23 cellular contexts compared by ENCODE assay signal in the genomic region with DNA sequence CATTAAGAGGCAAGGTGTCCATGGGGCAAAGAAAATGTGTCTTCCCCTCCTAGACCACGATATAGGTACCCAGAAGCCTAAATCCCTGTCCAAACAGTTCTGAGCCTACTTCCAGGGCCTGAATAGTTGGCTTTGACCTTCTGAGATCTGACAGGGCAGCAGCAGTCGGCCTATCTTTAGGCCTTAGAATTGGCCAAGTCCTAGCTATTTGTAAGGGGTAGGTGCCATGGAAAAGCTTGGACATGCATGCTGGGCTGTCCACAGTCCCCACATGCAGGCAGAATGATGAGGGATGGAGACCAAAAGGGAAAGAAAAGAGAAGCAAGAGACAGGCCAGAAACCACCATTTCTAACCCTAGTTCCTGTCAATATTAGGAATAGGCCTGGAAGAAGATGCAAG.
DNase-seq lines count a peak whose midpoint lies in the region; ATAC-seq and TF ChIP-seq lines count a peak whose summit lies in the region.
"Had no signal": no experiment of that assay in that cellular context is flagged by ENCODE, and none has a peak within 500 bp of the region (broad histone marks: within the 10 kb centered on the region; RNA-seq: fewer than 3 reads in every experiment).

No MANE protein-coding gene starts in this region.

- H3K36me3 ChIP-seq in heart right ventricle (no peaks in the 10 kb centered on the region), left ventricle myocardium inferior (no peaks in the 10 kb centered on the region), hepatocyte (replicated peaks; ENCODE audit: insufficient read depth, low read depth) (no peaks in the 10 kb centered on the region)
- H3K36me3 ChIP-seq: BE2C, BLaER1 had no signal

- H2AFZ ChIP-seq in hepatocyte: no peak overlapping the region

- no peak for TF ChIP-seq CTCF in heart right ventricle (IDR thresholded peaks at IDR 0.05)
- no peak for TF ChIP-seq CTCF in left ventricle myocardium inferior (IDR thresholded peaks at IDR 0.05; ENCODE audit: borderline replicate concordance)
- TF ChIP-seq CTCF in hepatocyte (IDR thresholded peaks at IDR 0.05; ENCODE audit: poor library complexity): no peak

- H3K27ac ChIP-seq in right cardiac atrium (ENCODE audit: low read length) (no peak overlapping the region), heart right ventricle (peak overlapping the region in 3 of 10 donors; percentile 26 to 48 (median 36)), left ventricle myocardium inferior (replicated peaks) (peak overlapping the region; percentile 63), hepatocyte (no peak overlapping the region)
- H3K27ac ChIP-seq: BLaER1 had no signal

- 49% methylated on average over 2 of the region's 2 CpGs for WGBS in right cardiac atrium
- WGBS in heart right ventricle, 2 donors: 39 to 42% methylated on average over 2 of the region's 2 CpGs
- 83% methylated on average over 2 of the region's 2 CpGs for WGBS in hepatocyte (ENCODE audit: low lambda C conversion rate, missing lambda C conversion rate)

- H3K4me1 ChIP-seq in right cardiac atrium (ENCODE audit: control insufficient read depth, insufficient read depth, low read length) (no peaks in the 10 kb centered on the region), heart right ventricle (peaks cover 0 to 17% (median 0%) of the 10 kb centered on the region in 9 donors), left ventricle myocardium inferior (peaks cover 19% of the 10 kb centered on the region), hepatocyte (ENCODE audit: insufficient read depth) (no peaks in the 10 kb centered on the region)
- H3K4me1 ChIP-seq: BE2C, BLaER1 had no signal

- intact Hi-C loops in Right ventricle myocardium superior (cut with DNase I) (no loop called here), right cardiac atrium (cut with DNase I) (no loop called here), heart right ventricle (cut with DNase I) (loop anchor here in 1 of 10 donors (5.0 kb wide), 1 partner anchor 50 kb away; no protein-coding TSS in a partner anchor), left ventricle myocardium inferior (cut with micrococcal nuclease) (no loop called here)

- H3K4me3 ChIP-seq in right cardiac atrium (ENCODE audit: low read length) (no peak overlapping the region), heart right ventricle (no peak overlapping the region), left ventricle myocardium inferior (no peak overlapping the region), hepatocyte (no peak overlapping the region)
- H3K4me3 ChIP-seq: BLaER1, GM12878 had no signal

- ATAC-seq in Right ventricle myocardium superior (ENCODE audit: poor library complexity) (peak; percentile 72), right cardiac atrium (no peak), heart right ventricle (peak in 7 of 8 donors; percentile 33 to 91 (median 57))
- ATAC-seq: GM12878 had no signal

- H3K27me3 ChIP-seq in right cardiac atrium (ENCODE audit: control insufficient read depth, insufficient read depth): no peaks in the 10 kb centered on the region
- no peaks in the 10 kb centered on the region for H3K27me3 ChIP-seq in heart right ventricle
- no peaks in the 10 kb centered on the region for H3K27me3 ChIP-seq in left ventricle myocardium inferior (ENCODE audit: low read depth)
- H3K27me3 ChIP-seq in hepatocyte: no peaks in the 10 kb centered on the region
- H3K27me3 ChIP-seq: BE2C, BLaER1 had no signal

- no peaks in the 10 kb centered on the region for H3K9me2 ChIP-seq in hepatocyte (replicated peaks; ENCODE audit: insufficient read depth)

- H3K9me3 ChIP-seq in right cardiac atrium (ENCODE audit: control insufficient read depth, low read length) (no peaks in the 10 kb centered on the region), heart right ventricle (peaks cover 0 to 14% (median 0%) of the 10 kb centered on the region in 11 donors), left ventricle myocardium inferior (replicated peaks) (peaks cover 12% of the 10 kb centered on the region), hepatocyte (ENCODE audit: low read depth) (no peaks in the 10 kb centered on the region)
- H3K9me3 ChIP-seq: BE2C, BLaER1 had no signal

- no peaks in the 10 kb centered on the region for H4K20me1 ChIP-seq in hepatocyte (ENCODE audit: insufficient read depth, poor library complexity, severe bottlenecking)
- H4K20me1 ChIP-seq: BLaER1 had no signal

- H3K4me2 ChIP-seq in hepatocyte: no peak overlapping the region
- H3K4me2 ChIP-seq: BLaER1 had no signal

- no peaks in the 10 kb centered on the region for H3K79me2 ChIP-seq in hepatocyte

- DNase-seq in Right ventricle myocardium superior (no peak), right cardiac atrium (no peak), heart right ventricle (no peak), left ventricle myocardium inferior (no peak), hepatocyte (ENCODE audit: low spot score) (no peak), NCI-H2107 treated with DMSO at 0.1 percent for 48 hours (lab: John Stamatoyannopoulos, UW; ENCODE audit: unreplicated experiment) (no peak)
- DNase-seq: 8988T; ACHN; BE2C; C1 segment of cervical spinal cord; CD4-positive, alpha-beta memory T cell; CD4-positive, CD25-positive, alpha-beta regulatory T cell; CD8-positive, alpha-beta memory T cell; COR-L47; DMS 273 treated with DMSO at 0.1 percent for 48 hours; DMS153; DMS53; DMS79; DND-41; EL; GDM1 had no signal

Comparison
In these comparisons a context has a peak if more than half of its experiments do, and no peak if none do; other contexts are left out.
1. ATAC-seq: peak in Right ventricle myocardium superior (single experiment) and heart right ventricle (7 of 8); none in right cardiac atrium (0 of 2).